In genomic region chr15:31228980-31229826, GRCh38 we compare ENCODE assay signal across 8 cellular contexts.
DNase-seq lines count a peak whose midpoint lies in the region; ATAC-seq and TF ChIP-seq lines count a peak whose summit lies in the region.

No MANE protein-coding gene starts in this region.

- peak in 1 of 3 donors; percentile 70 for DNase-seq in right cardiac atrium
- no peak for DNase-seq in ACHN
- no peak for DNase-seq in midbrain (lab: John Stamatoyannopoulos, UW)
- DNase-seq in coronary artery (ENCODE audit: low spot score): no peak
- DNase-seq in GDM1 (lab: John Stamatoyannopoulos, UW): no peak

- peaks cover 1% of the 10 kb centered on the region for H3K4me1 ChIP-seq in right cardiac atrium (ENCODE audit: control insufficient read depth, insufficient read depth, low read length)

- H3K27ac ChIP-seq in right cardiac atrium (ENCODE audit: low read length): no peak overlapping the region
- no peak overlapping the region for H3K27ac ChIP-seq in coronary artery

- H3K27me3 ChIP-seq in right cardiac atrium (ENCODE audit: control insufficient read depth, insufficient read depth): no peaks in the 10 kb centered on the region

- peak overlapping the region; percentile 67 for H3K4me3 ChIP-seq in GM12875 (ENCODE audit: low read depth, low read length)
- no peak overlapping the region for H3K4me3 ChIP-seq in right cardiac atrium (ENCODE audit: low read length)
- no peak overlapping the region for H3K4me3 ChIP-seq in coronary artery

- intact Hi-C loops in right cardiac atrium (cut with DNase I): no loop called here

- peak; percentile 59 for ATAC-seq in GM19455 (IDR thresholded peaks at IDR 0.05; ENCODE audit: unreplicated experiment)
- ATAC-seq in HG03280 (IDR thresholded peaks at IDR 0.05; ENCODE audit: unreplicated experiment): peak; percentile 54
- ATAC-seq in right cardiac atrium: peak; percentile 56 to 91

- TF ChIP-seq CTCF in GM12875 (IDR thresholded peaks at IDR 0.05; ENCODE audit: borderline replicate concordance, insufficient read depth, low read depth, low read length) (no peak), coronary artery (IDR thresholded peaks at IDR 0.05) (no peak)

- in situ Hi-C loops in ACHN (cut with HindIII; ENCODE audit: low pct_ligation_motif_present, low pct_unique_long_range_greater_than_20kb, low sequenced_read_pairs): no loop called here

- WGBS in right cardiac atrium: 70% methylated on average over 8 of the region's 8 CpGs

- H3K9me3 ChIP-seq in right cardiac atrium (ENCODE audit: control insufficient read depth, low read length): no peaks in the 10 kb centered on the region
